In genomic region chr6:140001851-140002301, GRCh38 we compare ENCODE assay signal across 23 cellular contexts.
A peak's percentile ranks its signal among the peaks of the same experiment; 100 is the strongest.
DNase-seq lines count a peak whose midpoint lies in the region; TF ChIP-seq lines count a peak whose summit lies in the region.
"Had no signal": no experiment of that assay in that cellular context is flagged by ENCODE, and none has a peak within 500 bp of the region (broad histone marks: within the 10 kb centered on the region; RNA-seq: fewer than 3 reads in every experiment).

No MANE protein-coding gene starts in this region.

- TF ChIP-seq CTCF in BJ (IDR thresholded peaks at IDR 0.05; ENCODE audit: insufficient read depth, low read depth, low read length), result no peak
- no peak for TF ChIP-seq CTCF in nephron (IDR thresholded peaks at IDR 0.05; ENCODE audit: unreplicated experiment in 3 of 3)

- H3K4me3 ChIP-seq in BJ (ENCODE audit: low read depth, low read length), result no peak overlapping the region
- H3K4me3 ChIP-seq: gastrocnemius medialis, HAP-1, sigmoid colon had no signal

- CTCF ChIA-PET in BJ (lab: Yijun Ruan, JAX), result no interaction called here
- CTCF ChIA-PET in activated CD4-positive, alpha-beta T cell treated with anti-CD3 and anti-CD28 coated beads, Interleukin-2, amount 10 ng/mL, durations not matched to agents 7 days and 5 days (lab: Charles Lee), result interaction anchor here (0.5 kb wide), 1 partner anchor 1046 kb away, joined by 4 read pairs; no protein-coding TSS in a partner anchor

- DNase-seq in BJ (ENCODE audit: low read depth) (peak; percentile 61), OCI-M1 (lab: John Stamatoyannopoulos, UW) (peak; percentile 16), dedifferentiated amniotic fluid mesenchymal stem cell (ENCODE audit: extremely low spot score) (peak; percentile 80), NCI-H748 (lab: John Stamatoyannopoulos, UW; ENCODE audit: unreplicated experiment) (no peak), NCI-H1417 treated with DMSO at 0.1 percent for 48 hours (lab: John Stamatoyannopoulos, UW) (no peak), NCI-H2029 (lab: John Stamatoyannopoulos, UW) (no peak)
- no peak for DNase-seq in activated CD4-positive, alpha-beta T cell treated with anti-CD3 and anti-CD28 coated beads, Interleukin-2, amount 10 ng/mL, durations not matched to agents 7 days and 5 days
- DNase-seq: activated CD8-positive, alpha-beta memory T cell treated with anti-CD3 and anti-CD28 coated beads, Interleukin-2, amount 50 U/mL, for 4 hours; AML-193; COR-L47; dermis blood vessel endothelial cell; gastrocnemius medialis; naive thymus-derived CD8-positive, alpha-beta T cell; NCI-H1105 treated with DMSO at 0.1 percent for 48 hours; NCI-H2107; NCI-H526; Right ventricle myocardium superior; sigmoid colon; stimulated activated CD4-positive, alpha-beta T cell treated with anti-CD3 and anti-CD28 coated beads, Interleukin-2, amount 100 ng/mL, for 24 hours; stimulated activated naive CD4-positive, alpha-beta T cell treated with Interleukin-2 at 50 U/mL for 16 hours had no signal

- no peak overlapping the region for H3K4me3 Mint-ChIP-seq in nephron
- no peak overlapping the region for H3K4me3 Mint-ChIP-seq in activated CD4-positive, alpha-beta T cell treated with anti-CD3 and anti-CD28 coated beads, Interleukin-2, amount 10 ng/mL, durations not matched to agents 7 days and 5 days
- H3K4me3 Mint-ChIP-seq: memory B cell; naive thymus-derived CD8-positive, alpha-beta T cell had no signal

- peaks cover 14% of the 10 kb centered on the region for H3K4me1 Mint-ChIP-seq in nephron
- H3K4me1 Mint-ChIP-seq in activated CD4-positive, alpha-beta T cell treated with anti-CD3 and anti-CD28 coated beads, Interleukin-2, amount 10 ng/mL, durations not matched to agents 7 days and 5 days, result no peaks in the 10 kb centered on the region
- H3K4me1 Mint-ChIP-seq: memory B cell; naive thymus-derived CD8-positive, alpha-beta T cell had no signal

- H3K27ac Mint-ChIP-seq in nephron, result peak overlapping the region; percentile 18 to 39 (median 21)
- no peak overlapping the region for H3K27ac Mint-ChIP-seq in activated CD4-positive, alpha-beta T cell treated with anti-CD3 and anti-CD28 coated beads, Interleukin-2, amount 10 ng/mL, durations not matched to agents 7 days and 5 days
- H3K27ac Mint-ChIP-seq: memory B cell; naive thymus-derived CD8-positive, alpha-beta T cell had no signal

- no peaks in the 10 kb centered on the region for H3K36me3 Mint-ChIP-seq in nephron (ENCODE audit: low read depth)
- H3K36me3 Mint-ChIP-seq in activated CD4-positive, alpha-beta T cell treated with anti-CD3 and anti-CD28 coated beads, Interleukin-2, amount 10 ng/mL, durations not matched to agents 7 days and 5 days (ENCODE audit: low read depth), result no peaks in the 10 kb centered on the region
- H3K36me3 Mint-ChIP-seq: memory B cell; naive thymus-derived CD8-positive, alpha-beta T cell had no signal

- H3K27me3 Mint-ChIP-seq in nephron (ENCODE audit: low read depth), result no peaks in the 10 kb centered on the region
- no peaks in the 10 kb centered on the region for H3K27me3 Mint-ChIP-seq in activated CD4-positive, alpha-beta T cell treated with anti-CD3 and anti-CD28 coated beads, Interleukin-2, amount 10 ng/mL, durations not matched to agents 7 days and 5 days

- H3K36me3 ChIP-seq in BJ (ENCODE audit: control insufficient read depth, insufficient read depth, low read length), result no peaks in the 10 kb centered on the region
- H3K36me3 ChIP-seq: gastrocnemius medialis, HAP-1, sigmoid colon had no signal

- no peaks in the 10 kb centered on the region for H3K27me3 ChIP-seq in BJ (ENCODE audit: control insufficient read depth, insufficient read depth, low read length)
- H3K27me3 ChIP-seq: gastrocnemius medialis, sigmoid colon had no signal

- H3K9me3 Mint-ChIP-seq in nephron, result peaks cover 5% of the 10 kb centered on the region
- no peaks in the 10 kb centered on the region for H3K9me3 Mint-ChIP-seq in activated CD4-positive, alpha-beta T cell treated with anti-CD3 and anti-CD28 coated beads, Interleukin-2, amount 10 ng/mL, durations not matched to agents 7 days and 5 days
- H3K9me3 Mint-ChIP-seq: memory B cell had no signal

- POLR2A ChIA-PET in BJ (lab: Charles Lee), result interaction anchor here (0.5 to 1.2 kb wide), 3 partner anchors 50 to 628 kb away, joined by 3 to 6 read pairs (median 4); partner anchors contain the start of gene CITED2
- POLR2A ChIA-PET in activated CD4-positive, alpha-beta T cell treated with anti-CD3 and anti-CD28 coated beads, Interleukin-2, amount 10 ng/mL, durations not matched to agents 7 days and 5 days (lab: Charles Lee), result no interaction called here

Comparison
In these comparisons a context has a peak if more than half of its experiments do, and no peak if none do; other contexts are left out.
1. DNase-seq: peak in BJ (single experiment), OCI-M1 (single experiment) and dedifferentiated amniotic fluid mesenchymal stem cell (single experiment); none in NCI-H748 (single experiment), activated CD4-positive, alpha-beta T cell treated with anti-CD3 and anti-CD28 coated beads, Interleukin-2, amount 10 ng/mL, durations not matched to agents 7 days and 5 days (single experiment), NCI-H1417 treated with DMSO at 0.1 percent for 48 hours (single experiment) and NCI-H2029 (single experiment).